In genomic region chr20:49906101-49906604, GRCh38 we compare ENCODE assay signal across 26 cellular contexts. TPM values are rescaled to one million over a fixed set of nuclear protein-coding genes. Genes with fewer than 3 reads are reported as not detected.
DNase-seq lines count a peak whose midpoint lies in the region; ATAC-seq and TF ChIP-seq lines count a peak whose summit lies in the region.
"Had no signal": no experiment of that assay in that cellular context is flagged by ENCODE, and none has a peak within 500 bp of the region (broad histone marks: within the 10 kb centered on the region; RNA-seq: fewer than 3 reads in every experiment).

No MANE protein-coding gene starts in this region.

- no peaks in the 10 kb centered on the region for H3K27me3 Mint-ChIP-seq in activated CD4-positive, alpha-beta T cell treated with anti-CD3 and anti-CD28 coated beads for 36 hours
- H3K27me3 Mint-ChIP-seq: activated CD8-positive, alpha-beta T cell treated with anti-CD3 and anti-CD28 coated beads for 36 hours; brain; progenitor cell of endocrine pancreas had no signal

- no peak for TF ChIP-seq CTCF in left lung (IDR thresholded peaks at IDR 0.05)
- TF ChIP-seq CTCF in sigmoid colon (IDR thresholded peaks at IDR 0.05): no peak
- no peak for TF ChIP-seq CTCF in hepatocyte (IDR thresholded peaks at IDR 0.05; ENCODE audit: poor library complexity)

- peaks cover 14% of the 10 kb centered on the region for H3K36me3 Mint-ChIP-seq in activated CD4-positive, alpha-beta T cell treated with anti-CD3 and anti-CD28 coated beads for 36 hours (ENCODE audit: low read depth)

- CTCF ChIA-PET in activated CD4-positive, alpha-beta T cell treated with anti-CD3 and anti-CD28 coated beads for 36 hours (lab: Charles Lee): interaction anchor here (0.7 to 1.6 kb wide), 3 partner anchors 14 to 109 kb away, joined by 3 to 6 read pairs (median 3); no protein-coding TSS in a partner anchor

- H3K4me3 ChIP-seq in left lung (no peak overlapping the region), sigmoid colon (no peak overlapping the region), Karpas-422 (ENCODE audit: low read length) (no peak overlapping the region), hepatocyte (no peak overlapping the region)
- H3K4me3 ChIP-seq: BLaER1, gastrocnemius medialis, SK-N-MC, transverse colon had no signal

- H3K9me2 ChIP-seq in Karpas-422 (replicated peaks; ENCODE audit: insufficient read depth, low read length) (no peaks in the 10 kb centered on the region), hepatocyte (replicated peaks; ENCODE audit: insufficient read depth) (no peaks in the 10 kb centered on the region)

- H3K9ac ChIP-seq in Karpas-422 (ENCODE audit: low read length): no peak overlapping the region
- H3K9ac ChIP-seq: BLaER1 had no signal

- no peaks in the 10 kb centered on the region for H3K9me3 ChIP-seq in left lung
- no peaks in the 10 kb centered on the region for H3K9me3 ChIP-seq in sigmoid colon
- H3K9me3 ChIP-seq in Karpas-422 (ENCODE audit: low read length): no peaks in the 10 kb centered on the region
- H3K9me3 ChIP-seq in hepatocyte (ENCODE audit: low read depth): no peaks in the 10 kb centered on the region
- H3K9me3 ChIP-seq: BLaER1, gastrocnemius medialis, neutrophil, transverse colon had no signal

- H3K36me3 ChIP-seq in left lung (peaks cover 0 to 80% of the 10 kb centered on the region in 2 donors), sigmoid colon (peaks cover 0 to 69% (median 29%) of the 10 kb centered on the region in 4 donors), Karpas-422 (ENCODE audit: insufficient read depth, low read length) (no peaks in the 10 kb centered on the region), hepatocyte (replicated peaks; ENCODE audit: insufficient read depth, low read depth) (no peaks in the 10 kb centered on the region)

- intact Hi-C loops in left lung (cut with DNase I) (no loop called here), sigmoid colon (cut with DNase I) (no loop called here)
- intact Hi-C loops in activated CD4-positive, alpha-beta T cell treated with anti-CD3 and anti-CD28 coated beads for 36 hours (cut with DNase I, micrococcal nuclease): no loop called here

- H3K4me3 Mint-ChIP-seq in activated CD4-positive, alpha-beta T cell treated with anti-CD3 and anti-CD28 coated beads for 36 hours: no peak overlapping the region
- H3K4me3 Mint-ChIP-seq: activated CD8-positive, alpha-beta T cell treated with anti-CD3 and anti-CD28 coated beads for 36 hours; brain; mesothelial cell of epicardium; T-helper 1 cell treated with Interleukin-12 subunit alpha and Interleukin-12 subunit beta and Interleukin-4 antibody, amounts not matched to agents 30 μg/mL and 1 μg/mL, for 36 hours had no signal

- H3K27ac ChIP-seq in left lung (no peak overlapping the region), sigmoid colon (no peak overlapping the region), Karpas-422 (ENCODE audit: low read length) (no peak overlapping the region), hepatocyte (no peak overlapping the region)
- H3K27ac ChIP-seq: BLaER1, neutrophil, SK-N-MC, transverse colon had no signal

- DNase-seq in HT1080 (ENCODE audit: low read depth) (peak; percentile 98), RPMI7951 (ENCODE audit: low read depth) (peak; percentile 81), left lung (no peak), sigmoid colon (peak; percentile 56), Karpas-422 (no peak), hepatocyte (ENCODE audit: low spot score) (no peak)
- DNase-seq in activated CD4-positive, alpha-beta T cell treated with anti-CD3 and anti-CD28 coated beads for 36 hours: no peak
- DNase-seq: activated CD4-positive, alpha-beta T cell treated with anti-CD3 and anti-CD28 coated beads for 1 hour; activated CD8-positive, alpha-beta T cell treated with anti-CD3 and anti-CD28 coated beads for 36 hours; activated naive CD4-positive, alpha-beta T cell treated with anti-CD3 and anti-CD28 coated beads, Interleukin-2, amount 50 U/mL, for 16 hours; COR-L47; gastrocnemius medialis; hypothalamus; Kasumi-1; NCI-H1436 treated with DMSO at 0.1 percent for 48 hours; RPMI8226; stimulated activated CD4-positive, alpha-beta T cell treated with anti-CD3 and anti-CD28 coated beads, Interleukin-15, amount 100 ng/mL, for 24 hours; stimulated activated CD4-positive, alpha-beta T cell treated with anti-CD3 and anti-CD28 coated beads, Interleukin-4, amount 100 ng/mL, for 4 hours had no signal

- no peaks in the 10 kb centered on the region for H3K4me1 Mint-ChIP-seq in activated CD4-positive, alpha-beta T cell treated with anti-CD3 and anti-CD28 coated beads for 36 hours
- H3K4me1 Mint-ChIP-seq: mesothelial cell of epicardium had no signal

- no peaks in the 10 kb centered on the region for H3K27me3 ChIP-seq in left lung
- no peaks in the 10 kb centered on the region for H3K27me3 ChIP-seq in sigmoid colon
- H3K27me3 ChIP-seq in Karpas-422 (ENCODE audit: low read length): no peaks in the 10 kb centered on the region
- H3K27me3 ChIP-seq in hepatocyte: no peaks in the 10 kb centered on the region
- H3K27me3 ChIP-seq: BLaER1, gastrocnemius medialis, neutrophil, transverse colon had no signal

- H2AFZ ChIP-seq in Karpas-422 (ENCODE audit: low read length) (no peak overlapping the region), hepatocyte (no peak overlapping the region)

- no peak overlapping the region for H3K27ac Mint-ChIP-seq in activated CD4-positive, alpha-beta T cell treated with anti-CD3 and anti-CD28 coated beads for 36 hours
- H3K27ac Mint-ChIP-seq: activated CD8-positive, alpha-beta T cell treated with anti-CD3 and anti-CD28 coated beads for 36 hours; mesothelial cell of epicardium; T-helper 1 cell treated with Interleukin-12 subunit alpha and Interleukin-12 subunit beta and Interleukin-4 antibody, amounts not matched to agents 30 μg/mL and 1 μg/mL, for 36 hours had no signal

- peaks cover 0 to 8% of the 10 kb centered on the region in 2 donors for H3K4me1 ChIP-seq in left lung
- H3K4me1 ChIP-seq in sigmoid colon: peaks cover 0 to 18% (median 15%) of the 10 kb centered on the region in 4 donors
- H3K4me1 ChIP-seq in Karpas-422 (ENCODE audit: low read length): no peaks in the 10 kb centered on the region
- peaks cover 5% of the 10 kb centered on the region for H3K4me1 ChIP-seq in hepatocyte (ENCODE audit: insufficient read depth)
- H3K4me1 ChIP-seq: BLaER1 had no signal

- 94 to 96% methylated on average over 37 of the region's 37 CpGs for WGBS in sigmoid colon, 2 donors
- 96% methylated on average over 36 of the region's 37 CpGs for WGBS in hepatocyte (ENCODE audit: low lambda C conversion rate, missing lambda C conversion rate)

- H3K79me2 ChIP-seq in Karpas-422 (ENCODE audit: low read length) (peaks cover 19% of the 10 kb centered on the region), hepatocyte (peaks cover 29% of the 10 kb centered on the region)

- H4K20me1 ChIP-seq in Karpas-422 (ENCODE audit: insufficient read depth, low read depth, low read length) (0 out of 2 replicates have a peak, but pooled peaks cover 5% of the 10 kb centered on the region), hepatocyte (ENCODE audit: insufficient read depth, poor library complexity, severe bottlenecking) (no peaks in the 10 kb centered on the region)

- no peaks in the 10 kb centered on the region for H3K9me3 Mint-ChIP-seq in activated CD4-positive, alpha-beta T cell treated with anti-CD3 and anti-CD28 coated beads for 36 hours (ENCODE audit: low read depth)
- H3K9me3 Mint-ChIP-seq: activated CD8-positive, alpha-beta T cell treated with anti-CD3 and anti-CD28 coated beads for 36 hours; brain; mesothelial cell of epicardium; T-helper 1 cell treated with Interleukin-12 subunit alpha and Interleukin-12 subunit beta and Interleukin-4 antibody, amounts not matched to agents 30 μg/mL and 1 μg/mL, for 36 hours had no signal

- POLR2A ChIA-PET in activated CD4-positive, alpha-beta T cell treated with anti-CD3 and anti-CD28 coated beads for 36 hours (lab: Charles Lee): interaction anchor here (0.5 kb wide), 1 partner anchor 10 kb away, joined by 3 read pairs; no protein-coding TSS in a partner anchor

- TF ChIP-seq POLR2A in sigmoid colon (IDR thresholded peaks at IDR 0.05): no peak

- H3K4me2 ChIP-seq in Karpas-422 (ENCODE audit: low read depth, low read length, poor library complexity, severe bottlenecking) (no peak overlapping the region), hepatocyte (no peak overlapping the region)
- H3K4me2 ChIP-seq: BLaER1 had no signal

- TF ChIP-seq EP300 in sigmoid colon (IDR thresholded peaks at IDR 0.05): no peak

- ATAC-seq in left lung: peak; percentile 25
- no peak for ATAC-seq in activated CD4-positive, alpha-beta T cell treated with anti-CD3 and anti-CD28 coated beads for 36 hours
- ATAC-seq: activated CD8-positive, alpha-beta T cell treated with anti-CD3 and anti-CD28 coated beads for 36 hours; gastrocnemius medialis had no signal

RNA-seq across cellular contexts. Expression of gene SPATA2, which starts 9.2 kb away (rescaled TPM):
- 6.7 and 8.7 TPM in 2 replicates for total RNA-seq in HT1080 (2014; rRNA removed; shearing (Covaris generic))
- polyA plus RNA-seq in HT1080 (2015; cell fraction: cytosol; rRNA removed): 12.4 and 13.3 TPM in 2 replicates
- 7.3 and 9.5 TPM in 2 replicates for polyA plus RNA-seq in HT1080 (2015; cell fraction: nucleus; rRNA removed)
- 6.0 and 6.6 TPM in 2 replicates for total RNA-seq in RPMI7951 (2014; rRNA removed; shearing (Covaris generic))
- total RNA-seq in left lung: 1 to 10 TPM; 6.9 to 7.1 TPM
- total RNA-seq in sigmoid colon: 1 to 10 TPM; 2.1 to 4.7 (median 2.7) TPM
- 10 to 100 TPM; 10.7 to 12.5 (median 10.8) TPM for polyA plus RNA-seq in sigmoid colon
- 10 to 100 TPM in 1 of 2 experiments, 1 to 10 TPM in 1; 8.7 to 10.1 TPM for total RNA-seq in activated CD4-positive, alpha-beta T cell treated with anti-CD3 and anti-CD28 coated beads for 36 hours
- 3.1 and 3.5 TPM in 2 replicates for total RNA-seq in Karpas-422 (2014; rRNA removed; shearing (Covaris generic); ENCODE audit: low replicate concordance)
- total RNA-seq in hepatocyte: 4.9 and 5.9 TPM in 2 replicates
- 9.6 and 10.1 TPM in 2 replicates for polyA plus RNA-seq in hepatocyte

RNA-seq across cellular contexts. Expression of gene RNF114, which starts 30.0 kb away (rescaled TPM):
- 78.7 and 84.9 TPM in 2 replicates for total RNA-seq in HT1080 (2014; rRNA removed; shearing (Covaris generic))
- 68.1 and 98.3 TPM in 2 replicates for polyA plus RNA-seq in HT1080 (2015; cell fraction: cytosol; rRNA removed)
- 68.1 and 95.7 TPM in 2 replicates for polyA plus RNA-seq in HT1080 (2015; cell fraction: nucleus; rRNA removed)
- total RNA-seq in RPMI7951 (2014; rRNA removed; shearing (Covaris generic)): 127 and 240 TPM in 2 replicates
- total RNA-seq in left lung (10 to 100 TPM; 63.5 to 69.0 TPM), sigmoid colon (100 to 1,000 TPM; 121 to 151 (median 136) TPM), hepatocyte (67.1 and 93.7 TPM in 2 replicates)
- polyA plus RNA-seq in sigmoid colon (10 to 100 TPM; 59.5 to 61.7 (median 61.0) TPM), hepatocyte (64.8 and 65.8 TPM in 2 replicates)
- 10 to 100 TPM; 47.5 to 66.6 TPM for total RNA-seq in activated CD4-positive, alpha-beta T cell treated with anti-CD3 and anti-CD28 coated beads for 36 hours
- 34.2 and 38.1 TPM in 2 replicates for total RNA-seq in Karpas-422 (2014; rRNA removed; shearing (Covaris generic); ENCODE audit: low replicate concordance)

Comparison
In these comparisons a context has a peak if more than half of its experiments do, and no peak if none do; other contexts are left out.
1. DNase-seq: peak in HT1080 (single experiment), RPMI7951 (single experiment) and sigmoid colon (single experiment); none in left lung (0 of 2), activated CD4-positive, alpha-beta T cell treated with anti-CD3 and anti-CD28 coated beads for 36 hours (single experiment), Karpas-422 (single experiment) and hepatocyte (single experiment).